In the genomic region with DNA sequence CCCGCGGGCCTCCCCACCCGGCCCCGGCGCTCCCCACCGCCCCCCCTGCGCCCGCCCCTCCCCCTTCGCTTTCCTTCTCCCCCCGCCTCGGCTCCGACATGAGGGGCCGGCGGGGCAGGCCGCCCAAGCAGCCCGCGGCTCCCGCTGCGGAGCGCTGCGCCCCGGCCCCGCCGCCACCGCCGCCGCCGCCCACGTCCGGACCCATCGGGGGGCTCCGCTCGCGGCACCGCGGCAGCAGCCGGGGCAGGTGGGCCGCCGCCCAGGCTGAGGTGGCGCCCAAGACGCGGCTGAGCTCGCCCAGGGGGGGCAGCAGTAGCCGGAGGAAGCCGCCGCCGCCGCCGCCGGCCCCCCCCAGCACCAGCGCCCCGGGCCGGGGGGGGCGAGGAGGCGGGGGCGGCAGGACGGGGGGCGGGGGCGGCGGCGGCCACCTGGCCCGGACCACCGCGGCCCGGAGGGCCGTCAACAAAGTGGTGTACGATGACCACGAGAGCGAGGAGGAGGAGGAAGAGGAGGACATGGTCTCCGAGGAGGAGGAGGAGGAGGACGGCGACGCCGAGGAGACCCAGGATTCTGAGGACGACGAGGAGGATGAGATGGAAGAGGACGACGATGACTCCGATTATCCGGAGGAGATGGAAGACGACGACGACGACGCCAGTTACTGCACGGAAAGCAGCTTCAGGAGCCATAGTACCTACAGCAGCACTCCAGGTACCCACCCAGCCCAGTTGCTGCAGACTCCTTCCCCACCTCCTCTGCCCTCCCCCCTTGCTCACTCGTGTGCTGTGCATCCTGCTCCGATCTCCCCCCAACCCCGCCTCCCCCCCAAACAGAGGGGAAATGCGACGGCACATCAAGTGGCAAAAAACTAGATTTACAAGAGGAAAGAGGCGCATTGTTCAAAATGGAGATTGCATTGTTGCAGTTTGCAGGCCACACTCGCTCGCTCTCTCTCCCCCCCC, we compare ENCODE assay signal across 8 cellular contexts. TPM values are rescaled to one million over a fixed set of nuclear protein-coding genes. Genes with fewer than 3 reads are reported as not detected.
A peak's percentile ranks its signal among the peaks of the same experiment; 100 is the strongest.
DNase-seq lines count a peak whose midpoint lies in the region; ATAC-seq, FAIRE-seq and TF ChIP-seq lines count a peak whose summit lies in the region.
"Not testable (repeated sequence)": the region's sequence is repeated elsewhere in the genome, so short reads cannot be mapped to it uniquely, and the experiment has no call there.

No MANE protein-coding gene starts in this region.

- H3K4me3 ChIP-seq in duodenal mucosa (ENCODE audit: low read depth in 1 of 2, low read length in 2 of 2) (peak overlapping the region; percentile 83 to 84), HepG2 (replicated peaks in 1 of 3; ENCODE audit: insufficient read depth in 1 of 3, low read depth in 2 of 3, low read length in 3 of 3) (peak overlapping the region; percentile 90 to 100 (median 93))

- H3K9me3 ChIP-seq in duodenal mucosa (ENCODE audit: control insufficient read depth in 1 of 2, low read length in 2 of 2); HepG2 (ENCODE audit: low read length): not testable (repeated sequence)

- CTCF ChIA-PET in HepG2 (lab: Yijun Ruan, JAX; ENCODE audit: low intra/inter-chr PET ratio, low total read pairs), result interaction anchor here (2.4 kb wide), 1 partner anchor 25 kb away, joined by 25 read pairs; no protein-coding TSS in a partner anchor

- H3K36me3 ChIP-seq in duodenal mucosa (ENCODE audit: control insufficient read depth in 1 of 2, insufficient read depth in 2 of 2, low read length in 2 of 2); HepG2 (replicated peaks in 1 of 2; ENCODE audit: control insufficient read depth in 1 of 2, insufficient read depth in 2 of 2, low read length in 2 of 2): not testable (repeated sequence)

- H4K20me1 ChIP-seq in HepG2 (ENCODE audit: insufficient read depth, low read length), result peaks cover 26% of the 10 kb centered on the region

- H3K27ac ChIP-seq in duodenal mucosa (ENCODE audit: low read depth, low read length) (peak overlapping the region; percentile 58), HepG2 (ENCODE audit: extremely low read length, insufficient read depth, low read length) (peak overlapping the region; percentile 74)

- peak; percentile 26 for ATAC-seq in GM19351 (IDR thresholded peaks at IDR 0.05; ENCODE audit: unreplicated experiment)
- ATAC-seq in HG03280 (IDR thresholded peaks at IDR 0.05; ENCODE audit: unreplicated experiment), result peak; percentile 45
- ATAC-seq in HepG2, result peak; percentile 29

- TF ChIP-seq EP300 in HepG2 (IDR thresholded peaks at IDR 0.05; ENCODE audit: low read depth in 2 of 2, low read length in 2 of 2); HepG2 (CRISPR knock-in tag; IDR thresholded peaks at IDR 0.05; ENCODE audit: borderline replicate concordance): not testable (repeated sequence)

- in situ Hi-C loops in HepG2 (cut with HindIII; ENCODE audit: extremely low pct_ligation_motif_present, low pct_unique_long_range_greater_than_20kb), result not testable (repeated sequence)

- TF ChIP-seq RAD21 in HepG2 (CRISPR knock-in tag; IDR thresholded peaks at IDR 0.05), result not testable (repeated sequence)

- intact Hi-C loops in HepG2 (cut with micrococcal nuclease; ENCODE audit: unreplicated experiment), result not testable (repeated sequence)

- H3K9ac ChIP-seq in duodenal mucosa (ENCODE audit: low read depth in 1 of 2, low read length in 2 of 2), result peak overlapping the region; percentile 71 to 73
- H3K9ac ChIP-seq in HepG2 (ENCODE audit: insufficient read depth, low read depth, low read length), result peak overlapping the region; percentile 91

- H3K4me1 ChIP-seq in duodenal mucosa (ENCODE audit: control insufficient read depth in 1 of 2, insufficient read depth in 2 of 2, low read length in 2 of 2), result peaks cover 17 to 34% of the 10 kb centered on the region in 2 donors
- H3K4me1 ChIP-seq in HepG2 (ENCODE audit: insufficient read depth, low read length), result peaks cover 52% of the 10 kb centered on the region

- not testable (repeated sequence) for FAIRE-seq in HepG2 (lab: Jason Lieb, UNC)

- POLR2A ChIA-PET in HepG2 (lab: Yijun Ruan, JAX), result interaction anchor here (1.0 to 1.4 kb wide), 2 partner anchors 43 to 108 kb away, joined by 4 to 9 read pairs; a partner anchor contains a TSS

- TF ChIP-seq CTCF in HepG2 (CRISPR knock-in tag; IDR thresholded peaks at IDR 0.05), result not testable (repeated sequence)

- not testable (repeated sequence) for TF ChIP-seq POLR2A in HepG2 (IDR thresholded peaks at IDR 0.05; ENCODE audit: insufficient read depth in 1 of 2, low read depth in 2 of 2, low read length in 2 of 2)

- H3K27me3 ChIP-seq in duodenal mucosa (ENCODE audit: control insufficient read depth in 1 of 2, insufficient read depth in 2 of 2, low read length in 2 of 2), result not testable (repeated sequence)
- peaks cover 0 to 12% of the 10 kb centered on the region in 2 experiments; a peak in 1 of 5 replicates for H3K27me3 ChIP-seq in HepG2 (ENCODE audit: control insufficient read depth in 1 of 2, insufficient read depth in 2 of 2, low read length in 2 of 2)

- WGBS in HepG2 (ENCODE audit: low lambda C conversion rate), result 2% methylated on average over 38 of the region's 94 CpGs

- H2AFZ ChIP-seq in HepG2 (ENCODE audit: low read length), result not testable (repeated sequence)

- H3K79me2 ChIP-seq in HepG2 (ENCODE audit: insufficient read depth, low read length), result peaks cover 50% of the 10 kb centered on the region

- not testable (repeated sequence) for BruUV-seq in HepG2 (replicated peaks; lab: Mats Ljungman, UMichigan)

- peak; percentile 58 for DNase-seq in AG20443 (ENCODE audit: low spot score)
- DNase-seq in NK-92 treated with Interleukin-12 subunit alpha and Interleukin-12 subunit beta, amount 100 ng/mL, for 24 hours (lab: John Stamatoyannopoulos, UW), result peak; percentile 54
- peak; percentile 22 to 42 for DNase-seq in activated CD8-positive, alpha-beta memory T cell treated with anti-CD3 and anti-CD28 coated beads for 1 hour (ENCODE audit: extremely low read depth in 1 of 2, low read depth in 1 of 2)
- not testable (repeated sequence) for DNase-seq in HepG2 (ENCODE audit: low spot score)
- peak; percentile 16 to 47 for DNase-seq in stimulated activated CD4-positive, alpha-beta T cell treated with anti-CD3 and anti-CD28 coated beads, Interleukin-1b, Interleukin-23, amount 100 ng/mL, for 4 hours (ENCODE audit: low read depth in 2 of 2)

- H3K4me2 ChIP-seq in HepG2 (ENCODE audit: low read depth, low read length), result peak overlapping the region; percentile 92

TF ChIP-seq in HepG2, 621 proteins besides CTCF, POLR2A, EP300 and RAD21 (continues in another document):
- TF ChIP-seq, protein P1, sequence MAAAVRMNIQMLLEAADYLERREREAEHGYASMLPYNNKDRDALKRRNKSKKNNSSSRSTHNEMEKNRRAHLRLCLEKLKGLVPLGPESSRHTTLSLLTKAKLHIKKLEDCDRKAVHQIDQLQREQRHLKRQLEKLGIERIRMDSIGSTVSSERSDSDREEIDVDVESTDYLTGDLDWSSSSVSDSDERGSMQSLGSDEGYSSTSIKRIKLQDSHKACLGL (CRISPR knock-in tag; IDR thresholded peaks at IDR 0.05), result peak; percentile 36; the same call in 1 of the 2 replicates
- TF ChIP-seq MYC (CRISPR knock-in tag; IDR thresholded peaks at IDR 0.05; ENCODE audit: borderline replicate concordance), result peak; percentile 20; the same call in 1 of the 2 replicates
- TF ChIP-seq, protein P2, sequence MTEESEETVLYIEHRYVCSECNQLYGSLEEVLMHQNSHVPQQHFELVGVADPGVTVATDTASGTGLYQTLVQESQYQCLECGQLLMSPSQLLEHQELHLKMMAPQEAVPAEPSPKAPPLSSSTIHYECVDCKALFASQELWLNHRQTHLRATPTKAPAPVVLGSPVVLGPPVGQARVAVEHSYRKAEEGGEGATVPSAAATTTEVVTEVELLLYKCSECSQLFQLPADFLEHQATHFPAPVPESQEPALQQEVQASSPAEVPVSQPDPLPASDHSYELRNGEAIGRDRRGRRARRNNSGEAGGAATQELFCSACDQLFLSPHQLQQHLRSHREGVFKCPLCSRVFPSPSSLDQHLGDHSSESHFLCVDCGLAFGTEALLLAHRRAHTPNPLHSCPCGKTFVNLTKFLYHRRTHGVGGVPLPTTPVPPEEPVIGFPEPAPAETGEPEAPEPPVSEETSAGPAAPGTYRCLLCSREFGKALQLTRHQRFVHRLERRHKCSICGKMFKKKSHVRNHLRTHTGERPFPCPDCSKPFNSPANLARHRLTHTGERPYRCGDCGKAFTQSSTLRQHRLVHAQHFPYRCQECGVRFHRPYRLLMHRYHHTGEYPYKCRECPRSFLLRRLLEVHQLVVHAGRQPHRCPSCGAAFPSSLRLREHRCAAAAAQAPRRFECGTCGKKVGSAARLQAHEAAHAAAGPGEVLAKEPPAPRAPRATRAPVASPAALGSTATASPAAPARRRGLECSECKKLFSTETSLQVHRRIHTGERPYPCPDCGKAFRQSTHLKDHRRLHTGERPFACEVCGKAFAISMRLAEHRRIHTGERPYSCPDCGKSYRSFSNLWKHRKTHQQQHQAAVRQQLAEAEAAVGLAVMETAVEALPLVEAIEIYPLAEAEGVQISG (CRISPR knock-in tag; IDR thresholded peaks at IDR 0.05), result 0 out of 2 replicates have a peak, but pooled peaks have one; percentile 35
- TF ChIP-seq ZNF263 (CRISPR knock-in tag; IDR thresholded peaks at IDR 0.05), result peak; percentile 98

RNA-seq across cellular contexts. Expression of a gene that starts 0.6 kb away (rescaled TPM):
- 43.5 and 73.1 TPM in 2 replicates for total RNA-seq in HepG2 (2016; rRNA removed; fragmentation: Illumina TruSeq; extraction: Trizol)
- total RNA-seq in HepG2 (2016; cell fraction: cytosol; rRNA removed; fragmentation: Illumina TruSeq; extraction: Trizol; ENCODE audit: low read depth), result 43.8 and 50.6 TPM in 2 replicates
- 44.3 and 67.7 TPM in 2 replicates for total RNA-seq in HepG2 (2016; cell fraction: insoluble cytoplasmic fraction; rRNA removed; fragmentation: Illumina TruSeq; extraction: Trizol)
- total RNA-seq in HepG2 (2016; cell fraction: membrane; rRNA removed; fragmentation: Illumina TruSeq; extraction: Trizol), result 38.8 and 41.1 TPM in 2 replicates
- 88.3 and 95.6 TPM in 2 replicates for total RNA-seq in HepG2 (2016; cell fraction: nucleus; rRNA removed; fragmentation: Illumina TruSeq; extraction: Trizol)
- 52.9 and 66.1 TPM in 2 replicates for polyA plus RNA-seq in HepG2 (2011; rRNA removed)
- polyA plus RNA-seq in HepG2 (2011; cell fraction: cytosol; rRNA removed), result 28.6 and 29.5 TPM in 2 replicates
- 80.0 and 94.4 TPM in 2 replicates for polyA plus RNA-seq in HepG2 (2011; cell fraction: nucleus; rRNA removed)
- polyA plus RNA-seq in HepG2 (2012), result 38.6 and 42.7 TPM in 2 replicates
- polyA plus RNA-seq in HepG2 (2016; cell fraction: cytosol; fragmentation: Illumina TruSeq; extraction: Trizol; ENCODE audit: low read depth), result 3.2 and 3.5 TPM in 2 replicates
- 59.3 and 75.0 TPM in 2 replicates for polyA plus RNA-seq in HepG2 (2016; cell fraction: insoluble cytoplasmic fraction; fragmentation: Illumina TruSeq; extraction: Trizol; ENCODE audit: low read depth)
- 7.4 and 10.9 TPM in 2 replicates for polyA plus RNA-seq in HepG2 (2016; cell fraction: membrane; fragmentation: Illumina TruSeq; extraction: Trizol; ENCODE audit: low read depth)
- polyA plus RNA-seq in HepG2 (2016; cell fraction: nucleus; fragmentation: Illumina TruSeq; extraction: Trizol; ENCODE audit: insufficient read depth, low read depth), result 98.3 and 108 TPM in 2 replicates
- polyA minus RNA-seq in HepG2 (2011; rRNA and poly(A)+ RNA removed; ENCODE audit: low replicate concordance), result 88.0 and 94.4 TPM in 2 replicates
- polyA minus RNA-seq in HepG2 (2011; cell fraction: cytosol; rRNA and poly(A)+ RNA removed), result 57.8 and 66.8 TPM in 2 replicates
- polyA minus RNA-seq in HepG2 (2011; cell fraction: nucleus; rRNA and poly(A)+ RNA removed), result 144 and 152 TPM in 2 replicates
